ENCODE assay signal across 13 cellular contexts in the genomic region with DNA sequence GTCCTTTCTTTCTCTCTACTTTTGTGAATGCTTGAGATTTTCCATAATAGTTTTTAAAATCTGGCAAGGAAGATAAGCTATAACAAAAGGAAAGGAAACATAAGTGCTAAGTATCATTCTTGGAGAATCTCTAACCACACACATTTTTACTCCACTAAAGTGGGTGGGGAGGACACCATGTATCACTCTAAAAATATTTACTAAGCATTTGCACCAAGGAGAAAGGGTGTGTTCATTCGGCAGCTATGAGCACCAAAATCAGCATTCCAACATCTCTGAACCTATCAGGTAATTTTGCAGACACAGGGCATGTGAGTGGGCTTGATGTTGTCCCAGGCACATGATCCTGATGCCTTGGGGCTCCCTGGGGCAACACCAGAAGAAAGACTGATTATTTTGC. TPM values are rescaled to one million over a fixed set of nuclear protein-coding genes. Genes with fewer than 3 reads are reported as not detected.
A peak's percentile ranks its signal among the peaks of the same experiment; 100 is the strongest.
DNase-seq lines count a peak whose midpoint lies in the region; ATAC-seq and TF ChIP-seq lines count a peak whose summit lies in the region.
"Had no signal": no experiment of that assay in that cellular context is flagged by ENCODE, and none has a peak within 500 bp of the region (broad histone marks: within the 10 kb centered on the region; RNA-seq: fewer than 3 reads in every experiment).

No MANE protein-coding gene starts in this region.

- TF ChIP-seq CTCF in ascending aorta (IDR thresholded peaks at IDR 0.05) = no peak

- peaks cover 43% of the 10 kb centered on the region for H3K36me3 Mint-ChIP-seq in CD4-positive, CD25-positive, alpha-beta regulatory T cell
- peaks cover 2 to 45% (median 43%) of the 10 kb centered on the region in 5 donors for H3K36me3 Mint-ChIP-seq in naive thymus-derived CD4-positive, alpha-beta T cell
- H3K36me3 Mint-ChIP-seq in CD8-positive, alpha-beta memory T cell = peaks cover 3 to 61% (median 29%) of the 10 kb centered on the region in 3 donors

- H3K27me3 ChIP-seq in CD4-positive, CD25-positive, alpha-beta regulatory T cell (ENCODE audit: control insufficient read depth, insufficient read depth, low read length) = no peaks in the 10 kb centered on the region
- no peaks in the 10 kb centered on the region for H3K27me3 ChIP-seq in ascending aorta
- H3K27me3 ChIP-seq in naive thymus-derived CD4-positive, alpha-beta T cell (ENCODE audit: control insufficient read depth in 2 of 2, insufficient read depth in 2 of 2, low read length in 2 of 2) = no peaks in the 10 kb centered on the region
- H3K27me3 ChIP-seq in CD8-positive, alpha-beta memory T cell (ENCODE audit: insufficient read depth, low read length, poor library complexity, severe bottlenecking) = no peaks in the 10 kb centered on the region
- H3K27me3 ChIP-seq: esophagus squamous epithelium, left lung had no signal

- H3K27ac Mint-ChIP-seq in CD4-positive, CD25-positive, alpha-beta regulatory T cell = peak overlapping the region in 2 of 3 donors; percentile 32 to 61
- peak overlapping the region; percentile 40 to 98 (median 92) for H3K27ac Mint-ChIP-seq in naive thymus-derived CD4-positive, alpha-beta T cell
- H3K27ac Mint-ChIP-seq in CD8-positive, alpha-beta memory T cell = peak overlapping the region in 2 of 8 donors; percentile 35 to 77

- peaks cover 0 to 2% (median 0%) of the 10 kb centered on the region in 7 donors for H3K9me3 Mint-ChIP-seq in CD4-positive, CD25-positive, alpha-beta regulatory T cell
- peaks cover 0 to 2% (median 0%) of the 10 kb centered on the region in 11 donors for H3K9me3 Mint-ChIP-seq in naive thymus-derived CD4-positive, alpha-beta T cell
- no peaks in the 10 kb centered on the region for H3K9me3 Mint-ChIP-seq in CD8-positive, alpha-beta memory T cell

- H3K4me1 Mint-ChIP-seq in CD4-positive, CD25-positive, alpha-beta regulatory T cell = peaks cover 35 to 63% (median 50%) of the 10 kb centered on the region in 4 donors
- peaks cover 43 to 93% (median 85%) of the 10 kb centered on the region in 7 donors for H3K4me1 Mint-ChIP-seq in naive thymus-derived CD4-positive, alpha-beta T cell
- H3K4me1 Mint-ChIP-seq in CD8-positive, alpha-beta memory T cell = peaks cover 47 to 74% (median 72%) of the 10 kb centered on the region in 3 donors

- H3K27me3 Mint-ChIP-seq in CD4-positive, CD25-positive, alpha-beta regulatory T cell = no peaks in the 10 kb centered on the region
- no peaks in the 10 kb centered on the region for H3K27me3 Mint-ChIP-seq in naive thymus-derived CD4-positive, alpha-beta T cell
- no peaks in the 10 kb centered on the region for H3K27me3 Mint-ChIP-seq in CD8-positive, alpha-beta memory T cell

- H3K36me3 ChIP-seq in CD4-positive, CD25-positive, alpha-beta regulatory T cell (ENCODE audit: control insufficient read depth, insufficient read depth, low read length) = peaks cover 31% of the 10 kb centered on the region
- peaks cover 6 to 38% of the 10 kb centered on the region in 2 donors for H3K36me3 ChIP-seq in ascending aorta
- H3K36me3 ChIP-seq in naive thymus-derived CD4-positive, alpha-beta T cell (ENCODE audit: control insufficient read depth in 2 of 3, insufficient read depth in 3 of 3, low read length in 3 of 3) = peaks cover 0 to 30% (median under 1%) of the 10 kb centered on the region in 3 experiments
- peaks cover 5% of the 10 kb centered on the region for H3K36me3 ChIP-seq in CD8-positive, alpha-beta memory T cell (ENCODE audit: insufficient read depth, low read length)

- H3K27ac ChIP-seq in CD4-positive, CD25-positive, alpha-beta regulatory T cell (ENCODE audit: insufficient read depth, low read length, poor library complexity, severe bottlenecking) = no peak overlapping the region
- peak overlapping the region; percentile 20 to 36 for H3K27ac ChIP-seq in ascending aorta
- peak overlapping the region; percentile 90 for H3K27ac ChIP-seq in naive thymus-derived CD4-positive, alpha-beta T cell (ENCODE audit: low read depth, low read length)
- no peak overlapping the region for H3K27ac ChIP-seq in CD8-positive, alpha-beta memory T cell (ENCODE audit: low read depth, low read length)
- H3K27ac ChIP-seq: esophagus squamous epithelium, left lung had no signal

- H3K4me1 ChIP-seq in CD4-positive, CD25-positive, alpha-beta regulatory T cell (ENCODE audit: control insufficient read depth, insufficient read depth, low read length, poor library complexity, severe bottlenecking) = peaks cover 27% of the 10 kb centered on the region
- peaks cover 0 to 14% of the 10 kb centered on the region in 2 donors for H3K4me1 ChIP-seq in ascending aorta
- peaks cover 27 to 49% of the 10 kb centered on the region in 2 donors for H3K4me1 ChIP-seq in naive thymus-derived CD4-positive, alpha-beta T cell (ENCODE audit: control insufficient read depth in 2 of 2, insufficient read depth in 2 of 2, low read length in 2 of 2)
- peaks cover 62% of the 10 kb centered on the region for H3K4me1 ChIP-seq in CD8-positive, alpha-beta memory T cell (ENCODE audit: insufficient read depth, low read length)

- CTCF ChIA-PET in naive thymus-derived CD4-positive, alpha-beta T cell (lab: Charles Lee) = interaction anchor here (1.2 kb wide), 1 partner anchor 12 kb away, joined by 3 read pairs; no protein-coding TSS in a partner anchor
- CTCF ChIA-PET in CD8-positive, alpha-beta memory T cell (lab: Charles Lee) = no interaction called here

- ATAC-seq in CD4-positive, CD25-positive, alpha-beta regulatory T cell (ENCODE audit: low read depth in 2 of 2) = no peak
- no peak for ATAC-seq in naive thymus-derived CD4-positive, alpha-beta T cell
- no peak for ATAC-seq in left ventricle myocardium superior
- ATAC-seq: left lung had no signal

- H3K4me3 ChIP-seq in CD4-positive, CD25-positive, alpha-beta regulatory T cell (ENCODE audit: low read depth, low read length) = no peak overlapping the region
- no peak overlapping the region for H3K4me3 ChIP-seq in ascending aorta
- H3K4me3 ChIP-seq in naive thymus-derived CD4-positive, alpha-beta T cell (ENCODE audit: low read length) = no peak overlapping the region
- no peak overlapping the region for H3K4me3 ChIP-seq in CD8-positive, alpha-beta memory T cell (ENCODE audit: low read length)
- H3K4me3 ChIP-seq: esophagus squamous epithelium, left lung had no signal

- H3K9me3 ChIP-seq in CD4-positive, CD25-positive, alpha-beta regulatory T cell (ENCODE audit: control insufficient read depth in 2 of 2, low read length in 2 of 2) = no peaks in the 10 kb centered on the region
- no peaks in the 10 kb centered on the region for H3K9me3 ChIP-seq in ascending aorta
- H3K9me3 ChIP-seq in naive thymus-derived CD4-positive, alpha-beta T cell (ENCODE audit: control insufficient read depth in 2 of 3, low read length in 3 of 3) = no peaks in the 10 kb centered on the region
- H3K9me3 ChIP-seq in CD8-positive, alpha-beta memory T cell (ENCODE audit: low read length) = no peaks in the 10 kb centered on the region
- H3K9me3 ChIP-seq: esophagus squamous epithelium, left lung had no signal

- POLR2A ChIA-PET in naive thymus-derived CD4-positive, alpha-beta T cell (lab: Charles Lee) = interaction anchor here (0.6 to 0.7 kb wide), 2 partner anchors 14 to 235 kb away, joined by 3 read pairs; no protein-coding TSS in a partner anchor
- POLR2A ChIA-PET in CD8-positive, alpha-beta memory T cell (lab: Charles Lee) = no interaction called here

- intact Hi-C loops in ascending aorta (cut with DNase I) (no loop called here), left ventricle myocardium superior (cut with micrococcal nuclease) (no loop called here)
- intact Hi-C loops in naive thymus-derived CD4-positive, alpha-beta T cell (cut with micrococcal nuclease) = loop anchor here (10.0 kb wide), 3 partner anchors 290 to 1110 kb away; partner anchors contain the start of genes GSK3B (in 1 of the 2) and LRRC58 (in 1 of the 2)

- DNase-seq in CD4-positive, CD25-positive, alpha-beta regulatory T cell = no peak
- peak; percentile 70 for DNase-seq in HS-27A (ENCODE audit: low read depth)
- no peak for DNase-seq in ascending aorta (ENCODE audit: low spot score in 2 of 2)
- no peak for DNase-seq in naive thymus-derived CD4-positive, alpha-beta T cell
- DNase-seq in left ventricle myocardium superior = no peak
- DNase-seq in CD8-positive, alpha-beta memory T cell = no peak
- no peak for DNase-seq in anterior cingulate cortex (lab: John Stamatoyannopoulos, UW)
- no peak for DNase-seq in cerebellar nuclear complex (lab: John Stamatoyannopoulos, UW)
- DNase-seq: esophagus squamous epithelium; KG1; left lung; Right ventricle myocardium superior; stimulated activated CD4-positive, alpha-beta T cell treated with anti-CD3 and anti-CD28 coated beads, Interleukin-2, amount 100 ng/mL, for 24 hours had no signal

- H3K4me3 Mint-ChIP-seq in CD4-positive, CD25-positive, alpha-beta regulatory T cell = no peak overlapping the region
- peak overlapping the region; percentile 35 to 87 (median 72) for H3K4me3 Mint-ChIP-seq in naive thymus-derived CD4-positive, alpha-beta T cell
- no peak overlapping the region for H3K4me3 Mint-ChIP-seq in CD8-positive, alpha-beta memory T cell

RNA-seq across cellular contexts. Expression of gene B4GALT4, which starts 5.5 kb away (rescaled TPM):
- 13.1 TPM for total RNA-seq in CD4-positive, CD25-positive, alpha-beta regulatory T cell
- 1 to 10 TPM; 6.4 to 8.0 (median 7.3) TPM for polyA plus RNA-seq in CD4-positive, CD25-positive, alpha-beta regulatory T cell
- total RNA-seq in ascending aorta (6.4 TPM), left ventricle myocardium superior (11.8 TPM)
- total RNA-seq in naive thymus-derived CD4-positive, alpha-beta T cell = 10 to 100 TPM; 18.0 to 39.8 (median 31.9) TPM
- 10 to 100 TPM; 17.9 to 29.6 TPM for polyA plus RNA-seq in naive thymus-derived CD4-positive, alpha-beta T cell
- total RNA-seq in CD8-positive, alpha-beta memory T cell = 10 to 100 TPM; 17.9 to 18.0 TPM
- polyA plus RNA-seq in CD8-positive, alpha-beta memory T cell = 10.6 TPM

RNA-seq across cellular contexts. Expression of gene ARHGAP31, which starts 59.0 kb away (rescaled TPM):
- 13.6 TPM for total RNA-seq in CD4-positive, CD25-positive, alpha-beta regulatory T cell
- 1 to 10 TPM; 2.6 to 5.1 (median 4.1) TPM for polyA plus RNA-seq in CD4-positive, CD25-positive, alpha-beta regulatory T cell
- total RNA-seq in ascending aorta = 31.4 TPM
- total RNA-seq in naive thymus-derived CD4-positive, alpha-beta T cell = 10 to 100 TPM in 1 of 5 experiments, 1 to 10 TPM in 4; 3.0 to 11.9 (median 3.1) TPM
- 1 to 10 TPM; 1.2 to 3.0 TPM for polyA plus RNA-seq in naive thymus-derived CD4-positive, alpha-beta T cell
- total RNA-seq in left ventricle myocardium superior = 41.7 TPM
- total RNA-seq in CD8-positive, alpha-beta memory T cell = 10 to 100 TPM; 24.2 to 25.8 TPM
- 3.4 TPM for polyA plus RNA-seq in CD8-positive, alpha-beta memory T cell

Comparison
In these comparisons a context has a peak if more than half of its experiments do, and no peak if none do; other contexts are left out.
1. H3K27ac ChIP-seq: peak in ascending aorta (2 of 2) and naive thymus-derived CD4-positive, alpha-beta T cell (single experiment); none in CD4-positive, CD25-positive, alpha-beta regulatory T cell (single experiment) and CD8-positive, alpha-beta memory T cell (single experiment).
2. H3K4me3 Mint-ChIP-seq: peak in naive thymus-derived CD4-positive, alpha-beta T cell (10 of 10); none in CD4-positive, CD25-positive, alpha-beta regulatory T cell (0 of 4) and CD8-positive, alpha-beta memory T cell (0 of 7).
3. intact Hi-C loops: an anchor here in naive thymus-derived CD4-positive, alpha-beta T cell (10.0 kb wide); none called in ascending aorta and left ventricle myocardium superior.